Comparison of ENCODE assay signal across 19 cellular contexts in the genomic region with DNA sequence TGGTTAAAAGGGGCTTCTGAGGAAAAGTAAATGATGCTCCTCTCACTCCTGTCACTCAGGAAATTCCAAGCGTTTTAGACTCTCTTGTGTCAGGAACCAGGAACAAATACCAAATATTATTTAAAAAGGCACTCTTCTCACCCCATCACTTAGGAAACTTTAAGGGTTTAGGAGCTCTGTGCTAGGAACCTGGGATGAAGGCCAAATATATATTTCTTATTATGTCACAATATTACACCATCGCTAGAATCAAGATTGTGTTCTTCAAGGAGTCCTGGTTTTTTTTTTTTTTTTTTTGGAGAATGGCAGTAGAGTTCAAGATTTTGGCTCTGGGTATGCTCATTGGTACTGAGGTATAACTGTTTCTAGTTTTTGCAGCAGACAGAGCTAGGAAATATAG.
DNase-seq lines count a peak whose midpoint lies in the region; ATAC-seq and TF ChIP-seq lines count a peak whose summit lies in the region.
"Had no signal": no experiment of that assay in that cellular context is flagged by ENCODE, and none has a peak within 500 bp of the region (broad histone marks: within the 10 kb centered on the region; RNA-seq: fewer than 3 reads in every experiment).

No MANE protein-coding gene starts in this region.

- H3K27me3 Mint-ChIP-seq in naive thymus-derived CD8-positive, alpha-beta T cell = peaks cover 0 to 13% (median 6%) of the 10 kb centered on the region in 5 donors
- no peaks in the 10 kb centered on the region; the same call in 1 of the 2 replicates for H3K27me3 Mint-ChIP-seq in H9 (ENCODE audit: low read depth)

- ATAC-seq in HG02981 (IDR thresholded peaks at IDR 0.05; ENCODE audit: unreplicated experiment) = no peak
- no peak for ATAC-seq in naive thymus-derived CD8-positive, alpha-beta T cell
- ATAC-seq: A549, HCT116 had no signal

- H2BK20ac ChIP-seq in H9 (ENCODE audit: low read depth, low read length, poor library complexity, severe bottlenecking) = no peak overlapping the region

- H3K9me3 Mint-ChIP-seq in naive thymus-derived CD8-positive, alpha-beta T cell = no peaks in the 10 kb centered on the region
- H3K9me3 Mint-ChIP-seq in H9 = no peaks in the 10 kb centered on the region
- H3K9me3 Mint-ChIP-seq: HFFc6 had no signal

- H3K4me2 ChIP-seq in H9 (ENCODE audit: insufficient read depth, insufficient read length, low read length) = no peak overlapping the region
- H3K4me2 ChIP-seq: A549 had no signal

- H3K4me3 ChIP-seq in AG10803 (ENCODE audit: low read length) (no peak overlapping the region), cardiac fibroblast (replicated peaks in 1 of 2; ENCODE audit: low read depth in 2 of 2, low read length in 2 of 2) (no peak overlapping the region), fibroblast of the aortic adventitia (ENCODE audit: low read depth, low read length) (no peak overlapping the region)
- H3K4me3 ChIP-seq: A549 had no signal

- no peak overlapping the region for H3K9ac ChIP-seq in H9 (ENCODE audit: extremely low read depth, insufficient read length, low read length)

- DNase-seq in AG10803 (ENCODE audit: low read depth) = peak; percentile 11
- peak; percentile 20 for DNase-seq in OCI-M1 (lab: John Stamatoyannopoulos, UW)
- peak; percentile 15 to 29 for DNase-seq in cardiac fibroblast (ENCODE audit: low read depth in 2 of 2)
- peak; percentile 74 for DNase-seq in fibroblast of the aortic adventitia (ENCODE audit: low read depth)
- no peak for DNase-seq in stimulated activated CD4-positive, alpha-beta T cell treated with anti-CD3 and anti-CD28 coated beads, Interleukin-1b, Interleukin-23, amount 100 ng/mL, for 48 hours
- no peak for DNase-seq in naive thymus-derived CD8-positive, alpha-beta T cell
- DNase-seq in H9 = no peak
- DNase-seq: 8988T; ACHN; C1 segment of cervical spinal cord; CD4-positive, alpha-beta memory T cell; COR-L47; DMS153; DND-41; H7; HFFc6 had no signal

- no peak overlapping the region for H2BK12ac ChIP-seq in H9 (ENCODE audit: insufficient read length, low read depth, low read length)

- H4K20me1 ChIP-seq in H9 (ENCODE audit: control insufficient read depth, insufficient read depth, insufficient read length) = no peaks in the 10 kb centered on the region

- H2BK15ac ChIP-seq in H9 (ENCODE audit: low read depth, low read length) = no peak overlapping the region

- H3K23me2 ChIP-seq in H9 (ENCODE audit: insufficient read length, low read depth, low read length, poor library complexity, severe bottlenecking) = no peaks in the 10 kb centered on the region

- H4K5ac ChIP-seq in H9 (ENCODE audit: insufficient read length, low read depth, low read length) = no peak overlapping the region

- H3K79me1 ChIP-seq in H9 (ENCODE audit: insufficient read depth, low read depth, low read length, poor library complexity, severe bottlenecking) = no peaks in the 10 kb centered on the region

- H3K4ac ChIP-seq in H9 (ENCODE audit: low read depth, low read length) = no peak overlapping the region

- no peaks in the 10 kb centered on the region for H3K4me1 ChIP-seq in H9 (ENCODE audit: insufficient read depth, low read length)
- H3K4me1 ChIP-seq: A549 had no signal

- H3K18ac ChIP-seq in H9 (ENCODE audit: insufficient read length, low read depth, low read length) = no peak overlapping the region

- no peak overlapping the region for H4K8ac ChIP-seq in H9 (replicated peaks; ENCODE audit: insufficient read length, low read depth, low read length)

- H3K36me3 Mint-ChIP-seq in naive thymus-derived CD8-positive, alpha-beta T cell = no peaks in the 10 kb centered on the region
- no peaks in the 10 kb centered on the region for H3K36me3 Mint-ChIP-seq in H9 (ENCODE audit: insufficient read depth in 1 of 3, low read depth in 3 of 3)
- H3K36me3 Mint-ChIP-seq: CD4-positive, alpha-beta memory T cell had no signal

- POLR2A ChIA-PET in naive thymus-derived CD8-positive, alpha-beta T cell (lab: Charles Lee) = no interaction called here

- no peak for TF ChIP-seq CTCF in AG10803 (conservative IDR thresholded peaks at IDR 0.05; ENCODE audit: low read length)
- no peak for TF ChIP-seq CTCF in cardiac fibroblast (IDR thresholded peaks at IDR 0.05; ENCODE audit: low read depth, low read length)
- TF ChIP-seq CTCF in fibroblast of the aortic adventitia (IDR thresholded peaks at IDR 0.05; ENCODE audit: insufficient read depth, low read length) = no peak
- no peak for TF ChIP-seq CTCF in H9 (conservative IDR thresholded peaks at IDR 0.05)

- H2AK5ac ChIP-seq in H9 (ENCODE audit: insufficient read length, low read length) = no peak overlapping the region

- no peak overlapping the region for H3T11ph ChIP-seq in H9 (ENCODE audit: low read length)

- H3K9me3 ChIP-seq in H9 (ENCODE audit: control insufficient read depth, low read depth, low read length) = no peaks in the 10 kb centered on the region
- H3K9me3 ChIP-seq: A549 had no signal

- no peaks in the 10 kb centered on the region for H3K79me2 ChIP-seq in H9 (ENCODE audit: insufficient read depth, low read length)

- no peak overlapping the region for H4K91ac ChIP-seq in H9 (ENCODE audit: insufficient read length, low read depth, low read length)

- no peak overlapping the region for H2BK5ac ChIP-seq in H9 (ENCODE audit: insufficient read length, low read length)

- no peaks in the 10 kb centered on the region for H3K4me1 Mint-ChIP-seq in naive thymus-derived CD8-positive, alpha-beta T cell
- no peaks in the 10 kb centered on the region for H3K4me1 Mint-ChIP-seq in H9
- H3K4me1 Mint-ChIP-seq: CD4-positive, alpha-beta memory T cell had no signal

- no CpG with 5 or more reads among the region's 2 CpGs for WGBS in H9 (ENCODE audit: extremely low coverage, insufficient read length, low lambda C conversion rate)

- H3K14ac ChIP-seq in H9 (ENCODE audit: insufficient read depth, low read length) = no peak overlapping the region

- H3K27ac ChIP-seq in H9 (ENCODE audit: insufficient read length, low read depth, low read length) = no peak overlapping the region
- H3K27ac ChIP-seq: A549 had no signal

- H3K27ac Mint-ChIP-seq in naive thymus-derived CD8-positive, alpha-beta T cell = no peak overlapping the region
- no peak overlapping the region for H3K27ac Mint-ChIP-seq in H9
- H3K27ac Mint-ChIP-seq: CD4-positive, alpha-beta memory T cell; HFFc6 had no signal

- H2BK120ac ChIP-seq in H9 (ENCODE audit: low read depth, low read length, poor library complexity, severe bottlenecking) = no peak overlapping the region

- no peak overlapping the region for H3K23ac ChIP-seq in H9 (ENCODE audit: insufficient read length, low read depth, low read length)

- no peak overlapping the region for H2AFZ ChIP-seq in H9 (ENCODE audit: low read length)

- no peak overlapping the region for H3K56ac ChIP-seq in H9 (ENCODE audit: insufficient read length, low read depth, low read length)

- no peaks in the 10 kb centered on the region for H3K27me3 ChIP-seq in H9 (ENCODE audit: insufficient read depth, low read length)

- H3K4me3 Mint-ChIP-seq in naive thymus-derived CD8-positive, alpha-beta T cell = no peak overlapping the region
- no peak overlapping the region for H3K4me3 Mint-ChIP-seq in H9
- H3K4me3 Mint-ChIP-seq: CD4-positive, alpha-beta memory T cell; HFFc6 had no signal

Comparison
In these comparisons a context has a peak if more than half of its experiments do, and no peak if none do; other contexts are left out.
1. DNase-seq: peak in AG10803 (single experiment), OCI-M1 (single experiment), cardiac fibroblast (2 of 2) and fibroblast of the aortic adventitia (single experiment); none in stimulated activated CD4-positive, alpha-beta T cell treated with anti-CD3 and anti-CD28 coated beads, Interleukin-1b, Interleukin-23, amount 100 ng/mL, for 48 hours (single experiment), naive thymus-derived CD8-positive, alpha-beta T cell (0 of 10) and H9 (single experiment).